ENCODE assay signal across 10 cellular contexts in the genomic region with DNA sequence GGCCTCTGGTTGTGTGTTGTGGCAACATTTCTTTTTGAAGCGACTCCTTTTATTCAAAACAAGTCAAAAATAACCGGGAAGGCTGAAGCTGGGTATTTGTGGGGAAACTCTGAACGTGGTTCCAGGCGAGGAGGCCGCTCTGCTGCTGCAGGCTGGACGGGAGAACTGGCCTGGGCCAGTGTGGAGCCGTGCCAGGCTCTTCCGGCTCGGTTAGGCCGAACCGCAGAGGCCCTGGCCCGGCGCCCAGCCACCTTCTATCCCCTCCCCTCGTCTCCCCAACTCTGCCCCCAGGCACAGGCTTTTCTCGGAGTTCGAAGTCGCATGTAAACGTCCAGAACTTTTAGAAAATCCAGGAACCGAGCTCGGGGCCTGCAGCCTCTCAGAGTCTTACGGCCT. TPM values are rescaled to one million over a fixed set of nuclear protein-coding genes. Genes with fewer than 3 reads are reported as not detected.
DNase-seq lines count a peak whose midpoint lies in the region; ATAC-seq, FAIRE-seq and TF ChIP-seq lines count a peak whose summit lies in the region.
"Had no signal": no experiment of that assay in that cellular context is flagged by ENCODE, and none has a peak within 500 bp of the region (broad histone marks: within the 10 kb centered on the region; RNA-seq: fewer than 3 reads in every experiment).

No MANE protein-coding gene starts in this region.

- H3K27me3 Mint-ChIP-seq in progenitor cell of endocrine pancreas: peaks cover 23% of the 10 kb centered on the region
- H3K27me3 Mint-ChIP-seq in activated CD8-positive, alpha-beta memory T cell treated with anti-CD3 and anti-CD28 coated beads, Interleukin-2, amount 10 ng/mL, durations not matched to agents 7 days and 5 days: no peaks in the 10 kb centered on the region

- peak overlapping the region; percentile 98 for H3K27ac ChIP-seq in 22Rv1
- H3K27ac ChIP-seq in right lobe of liver: no peak overlapping the region

- peaks cover 0 to 11% (median 5%) of the 10 kb centered on the region in 4 donors for H3K4me1 ChIP-seq in right lobe of liver

- no peaks in the 10 kb centered on the region for H3K36me3 Mint-ChIP-seq in progenitor cell of endocrine pancreas (ENCODE audit: insufficient read depth)
- H3K36me3 Mint-ChIP-seq in activated CD8-positive, alpha-beta memory T cell treated with anti-CD3 and anti-CD28 coated beads, Interleukin-2, amount 10 ng/mL, durations not matched to agents 7 days and 5 days: no peaks in the 10 kb centered on the region

- 15% methylated on average over 14 of the region's 21 CpGs for WGBS in right lobe of liver (ENCODE audit: insufficient coverage, low coverage, low lambda C conversion rate, missing lambda C conversion rate)

- DNase-seq in GM12892 (ENCODE audit: insufficient read length) (no peak), UCSD-AML1 (lab: John Stamatoyannopoulos, UW; ENCODE audit: unreplicated experiment) (peak; percentile 56), right lobe of liver (peak in 2 of 3 donors; percentile 46 to 54), progenitor cell of endocrine pancreas (ENCODE audit: low spot score, unreplicated experiment) (no peak), globus pallidus (ENCODE audit: low spot score) (no peak)
- no peak for DNase-seq in activated CD8-positive, alpha-beta memory T cell treated with anti-CD3 and anti-CD28 coated beads, Interleukin-2, amount 10 ng/mL, durations not matched to agents 7 days and 5 days
- DNase-seq: stimulated activated CD4-positive, alpha-beta T cell treated with anti-CD3 and anti-CD28 coated beads, Interleukin-2, amount 100 ng/mL, for 24 hours had no signal

- peak; percentile 27 for FAIRE-seq in GM12892 (lab: Jason Lieb, UNC)
- FAIRE-seq: RCC 7860 had no signal

- peaks cover 10% of the 10 kb centered on the region for H3K4me1 Mint-ChIP-seq in progenitor cell of endocrine pancreas (ENCODE audit: low read depth)
- H3K4me1 Mint-ChIP-seq in activated CD8-positive, alpha-beta memory T cell treated with anti-CD3 and anti-CD28 coated beads, Interleukin-2, amount 10 ng/mL, durations not matched to agents 7 days and 5 days: peaks cover 15% of the 10 kb centered on the region

- H3K4me3 ChIP-seq in right lobe of liver: no peak overlapping the region

- no peak for TF ChIP-seq POLR2A in GM12892 (IDR thresholded peaks at IDR 0.05; ENCODE audit: low read depth, low read length)
- TF ChIP-seq POLR2A in right lobe of liver (IDR thresholded peaks at IDR 0.05): no peak

- no peaks in the 10 kb centered on the region for H3K36me3 ChIP-seq in right lobe of liver

- intact Hi-C loops in right lobe of liver (cut with DNase I): loop anchor here in 1 of 2 donors (10.0 kb wide), 1 partner anchor 55 kb away; no protein-coding TSS in a partner anchor

- H3K9me3 Mint-ChIP-seq in progenitor cell of endocrine pancreas (ENCODE audit: low read depth): no peaks in the 10 kb centered on the region
- H3K9me3 Mint-ChIP-seq in activated CD8-positive, alpha-beta memory T cell treated with anti-CD3 and anti-CD28 coated beads, Interleukin-2, amount 10 ng/mL, durations not matched to agents 7 days and 5 days (ENCODE audit: low read depth): no peaks in the 10 kb centered on the region

- no peaks in the 10 kb centered on the region for H3K9me3 ChIP-seq in right lobe of liver

- no peak overlapping the region for H3K4me3 Mint-ChIP-seq in progenitor cell of endocrine pancreas (ENCODE audit: low read depth)
- no peak overlapping the region for H3K4me3 Mint-ChIP-seq in activated CD8-positive, alpha-beta memory T cell treated with anti-CD3 and anti-CD28 coated beads, Interleukin-2, amount 10 ng/mL, durations not matched to agents 7 days and 5 days

- CTCF ChIA-PET in activated CD8-positive, alpha-beta memory T cell treated with anti-CD3 and anti-CD28 coated beads, Interleukin-2, amount 10 ng/mL, durations not matched to agents 7 days and 5 days (lab: Charles Lee): no interaction called here

- TF ChIP-seq CTCF in 22Rv1 (IDR thresholded peaks at IDR 0.05): no peak
- TF ChIP-seq CTCF in right lobe of liver (IDR thresholded peaks at IDR 0.05): no peak
- no peak for TF ChIP-seq CTCF in progenitor cell of endocrine pancreas (IDR thresholded peaks at IDR 0.05; ENCODE audit: unreplicated experiment)

- no peak overlapping the region for H3K27ac Mint-ChIP-seq in progenitor cell of endocrine pancreas
- H3K27ac Mint-ChIP-seq in activated CD8-positive, alpha-beta memory T cell treated with anti-CD3 and anti-CD28 coated beads, Interleukin-2, amount 10 ng/mL, durations not matched to agents 7 days and 5 days: no peak overlapping the region

- ATAC-seq in right lobe of liver (peak in 1 of 4 donors; percentile 29), HG02981 (IDR thresholded peaks at IDR 0.05; ENCODE audit: unreplicated experiment) (no peak)
- no peak for ATAC-seq in activated CD8-positive, alpha-beta memory T cell treated with anti-CD3 and anti-CD28 coated beads, Interleukin-2, amount 10 ng/mL, durations not matched to agents 7 days and 5 days

- peaks cover 0 to 4% of the 10 kb centered on the region in 2 donors for H3K27me3 ChIP-seq in right lobe of liver

RNA-seq across cellular contexts. Expression of gene BCOR, which starts 2.4 kb away (rescaled TPM):
- 9.0 TPM for polyA plus RNA-seq in GM12892 (2012; ENCODE audit: missing spikeins)
- total RNA-seq in right lobe of liver (10 to 100 TPM in 4 of 6 experiments, 1 to 10 TPM in 2; 9.4 to 16.6 (median 12.0) TPM), progenitor cell of endocrine pancreas (20.5 TPM in 2 replicates)
- total RNA-seq in activated CD8-positive, alpha-beta memory T cell treated with anti-CD3 and anti-CD28 coated beads, Interleukin-2, amount 10 ng/mL, durations not matched to agents 7 days and 5 days: 10 to 100 TPM; 43.9 to 58.0 TPM

Comparison
In these comparisons a context has a peak if more than half of its experiments do, and no peak if none do; other contexts are left out.
1. DNase-seq: peak in UCSD-AML1 (single experiment) and right lobe of liver (2 of 3); none in GM12892 (single experiment), progenitor cell of endocrine pancreas (single experiment), globus pallidus (single experiment) and activated CD8-positive, alpha-beta memory T cell treated with anti-CD3 and anti-CD28 coated beads, Interleukin-2, amount 10 ng/mL, durations not matched to agents 7 days and 5 days (single experiment).